In the genomic region with DNA sequence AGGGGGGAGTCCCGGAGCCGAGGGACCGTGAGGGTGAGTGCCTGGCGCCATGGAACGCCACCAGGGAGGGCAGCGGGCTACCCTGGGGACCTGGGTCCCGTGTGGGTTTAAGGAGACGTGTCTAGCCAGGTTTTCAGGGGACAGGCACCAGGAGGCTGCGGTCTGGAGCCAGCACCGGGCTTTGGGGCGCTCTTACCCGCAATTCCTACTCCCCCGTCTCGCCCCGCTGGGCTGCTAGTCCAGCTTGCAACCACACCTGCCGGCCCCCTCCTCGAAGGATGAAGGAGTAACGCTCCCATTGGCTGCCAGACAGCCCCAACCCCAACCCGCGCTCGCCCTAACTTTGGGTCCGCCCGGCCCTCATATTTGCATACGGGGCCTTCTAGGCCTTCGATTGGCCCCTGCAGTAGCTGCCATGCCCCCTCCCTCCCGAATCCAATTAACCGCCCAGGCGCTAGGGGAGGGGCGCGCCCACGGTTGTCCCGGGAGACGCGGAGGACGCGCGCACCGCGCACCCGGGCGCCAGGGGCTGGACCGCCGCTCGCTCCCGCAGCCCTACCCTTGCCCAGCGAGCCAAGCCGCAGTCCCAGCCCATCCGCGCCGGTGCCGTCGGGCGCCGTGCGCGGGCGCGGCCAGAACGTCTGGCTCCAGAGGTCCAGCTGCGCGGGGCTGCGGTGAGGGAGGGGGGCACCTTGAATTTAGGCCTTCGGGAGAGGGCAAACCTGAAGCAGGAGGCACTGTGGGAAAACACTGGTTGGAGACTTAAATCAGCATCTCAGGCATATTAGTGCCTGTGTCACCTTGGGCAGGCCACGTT, we compare ENCODE assay signal across 7 cellular contexts. TPM values are rescaled to one million over a fixed set of nuclear protein-coding genes. Genes with fewer than 3 reads are reported as not detected.
DNase-seq lines count a peak whose midpoint lies in the region; ATAC-seq and TF ChIP-seq lines count a peak whose summit lies in the region.

A gene (minus strand): TSS at position 456 of the 817 bp plus-strand sequence. CDS start 157 bp downstream, at position 299.

- ATAC-seq in GM18520 (IDR thresholded peaks at IDR 0.05; ENCODE audit: unreplicated experiment) (peak; percentile 58), mucosa of descending colon (peak; percentile 97)

- DNase-seq in HT-29 (ENCODE audit: low spot score) (peak; percentile 73), NOMO-1 (lab: John Stamatoyannopoulos, UW; ENCODE audit: unreplicated experiment in 2 of 2) (peak; percentile 93 to 95), epithelial cell of prostate (ENCODE audit: low read depth, low spot score) (peak; percentile 29), mucosa of descending colon (peak; percentile 93 to 96 (median 93))
- peak; percentile 78 for DNase-seq in activated CD8-positive, alpha-beta memory T cell treated with anti-CD3 and anti-CD28 coated beads, Interleukin-2, amount 50 U/mL, for 48 hours
- peak; percentile 38 to 49 for DNase-seq in stimulated activated CD8-positive, alpha-beta memory T cell treated with anti-CD3 and anti-CD28 coated beads, Interleukin-2, amount 100 ng/mL, for 1 hour (ENCODE audit: low read depth in 2 of 2)

- H3K4me1 ChIP-seq in mucosa of descending colon (ENCODE audit: low read depth): peaks cover 19% of the 10 kb centered on the region

- peak within 1 kb of the TSS; percentile 9 for H3K4me3 ChIP-seq in mucosa of descending colon

- no peak within 1 kb of the TSS for H3K27ac ChIP-seq in epithelial cell of prostate

- intact Hi-C loops in mucosa of descending colon (cut with DNase I, micrococcal nuclease): no loop called here

- H3K36me3 ChIP-seq in mucosa of descending colon (ENCODE audit: low read depth): no peaks in the 10 kb centered on the region

- no peak for TF ChIP-seq CTCF in mucosa of descending colon (IDR thresholded peaks at IDR 0.05)

- no peaks in the 10 kb centered on the region for H3K9me3 ChIP-seq in mucosa of descending colon

RNA-seq across cellular contexts. Expression of the gene that starts here (rescaled TPM):
- total RNA-seq in HT-29 (2014; rRNA removed; shearing (Covaris generic)): 0.05 and 0.36 TPM in 2 replicates
- total RNA-seq in mucosa of descending colon: 10 to 100 TPM; 10.7 to 25.1 (median 12.2) TPM

Comparison
In these comparisons a context has a peak if more than half of its experiments do, and no peak if none do; other contexts are left out.
1. Peak in DNase-seq in HT-29; RNA of the gene not detected or under 1 TPM.
2. DNase-seq: peak in every context shown above with its lines; median percentile 94 in NOMO-1; 93 in mucosa of descending colon; 78 in activated CD8-positive, alpha-beta memory T cell treated with anti-CD3 and anti-CD28 coated beads, Interleukin-2, amount 50 U/mL, for 48 hours; 73 in HT-29; 44 in stimulated activated CD8-positive, alpha-beta memory T cell treated with anti-CD3 and anti-CD28 coated beads, Interleukin-2, amount 100 ng/mL, for 1 hour; 29 in epithelial cell of prostate.